In the genomic region with DNA sequence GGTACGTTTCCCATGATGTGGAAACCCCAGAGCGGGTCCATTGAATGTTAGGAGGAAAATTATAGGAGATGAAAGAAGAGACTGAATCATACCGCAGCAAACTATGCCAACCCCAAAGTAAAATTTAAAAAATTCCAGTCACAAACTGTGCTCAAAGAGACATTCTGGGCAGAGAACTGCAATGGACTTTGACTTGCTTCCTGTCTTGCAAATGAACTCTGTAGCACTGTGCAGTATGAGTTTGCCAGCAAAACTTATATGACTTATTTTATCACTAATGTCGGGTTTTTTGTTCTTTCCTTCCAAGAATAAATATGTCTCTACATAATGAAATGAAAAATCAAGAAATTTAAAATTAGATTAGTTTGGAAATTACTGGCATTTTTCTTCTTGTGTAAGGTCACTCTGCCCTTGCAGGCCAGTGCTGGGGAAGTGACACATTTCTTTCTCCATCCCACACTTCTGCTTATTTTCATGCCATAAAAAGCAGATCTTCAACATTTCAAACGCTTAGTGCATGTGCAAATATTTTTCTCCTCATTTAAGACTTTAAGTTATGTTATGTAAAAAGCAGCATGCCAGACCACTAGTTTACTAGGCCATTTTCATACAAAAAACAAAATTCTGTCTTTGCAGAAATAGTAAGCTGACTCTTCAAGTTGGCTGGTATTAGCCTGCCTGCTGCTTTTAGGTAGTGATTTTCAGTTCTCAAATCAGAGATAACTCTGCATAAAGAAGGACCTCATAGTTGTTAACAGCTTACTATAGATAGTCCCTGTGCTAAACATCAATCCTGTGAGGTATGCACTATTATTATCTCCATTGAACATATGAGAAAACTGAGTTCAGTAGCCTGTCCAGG, we compare ENCODE assay signal across 13 cellular contexts. TPM values are rescaled to one million over a fixed set of nuclear protein-coding genes. Genes with fewer than 3 reads are reported as not detected.
DNase-seq lines count a peak whose midpoint lies in the region; ATAC-seq and TF ChIP-seq lines count a peak whose summit lies in the region.
"Had no signal": no experiment of that assay in that cellular context is flagged by ENCODE, and none has a peak within 500 bp of the region (broad histone marks: within the 10 kb centered on the region; RNA-seq: fewer than 3 reads in every experiment).

No MANE protein-coding gene starts in this region.

- H3K9me3 ChIP-seq in Loucy (ENCODE audit: insufficient read depth, low read depth, low read length): no peaks in the 10 kb centered on the region
- H3K9me3 ChIP-seq: HAP-1 had no signal

- no peak overlapping the region for H3K27ac ChIP-seq in RWPE1

- no peak overlapping the region for H3K4me3 Mint-ChIP-seq in endothelial cell (ENCODE audit: unreplicated experiment)
- H3K4me3 Mint-ChIP-seq: activated naive CD4-positive, alpha-beta T cell treated with anti-CD3 and anti-CD28 coated beads, Interleukin-2, amount 50 U/mL, for 24 hours; nephron progenitor cell had no signal

- no peaks in the 10 kb centered on the region for H3K9me3 Mint-ChIP-seq in endothelial cell (ENCODE audit: unreplicated experiment)
- H3K9me3 Mint-ChIP-seq: activated naive CD4-positive, alpha-beta T cell treated with anti-CD3 and anti-CD28 coated beads, Interleukin-2, amount 50 U/mL, for 24 hours had no signal

- H3K27me3 ChIP-seq in Loucy (ENCODE audit: insufficient read depth, low read length, poor library complexity, severe bottlenecking): no peaks in the 10 kb centered on the region

- H3K36me3 ChIP-seq in Loucy (ENCODE audit: insufficient read depth, low read length): no peaks in the 10 kb centered on the region
- H3K36me3 ChIP-seq: HAP-1 had no signal

- CTCF ChIA-PET in RWPE1 (lab: Yijun Ruan, JAX): no interaction called here

- no peaks in the 10 kb centered on the region for H3K9me2 ChIP-seq in Loucy (replicated peaks; ENCODE audit: low read depth, low read length)

- no peak overlapping the region for H3K9ac ChIP-seq in Loucy (ENCODE audit: low read depth, low read length, poor library complexity, severe bottlenecking)

- DNase-seq in AG10803 (ENCODE audit: low read depth) (peak; percentile 3), left cardiac atrium (no peak), NCI-H187 (lab: John Stamatoyannopoulos, UW) (no peak), RWPE1 (ENCODE audit: low spot score) (no peak), islet precursor cell (no peak), endothelial cell (ENCODE audit: low spot score) (no peak)
- DNase-seq: KG1, NCI-H82, nephron progenitor cell had no signal

- TF ChIP-seq CTCF in AG10803 (conservative IDR thresholded peaks at IDR 0.05; ENCODE audit: low read length) (no peak), Loucy (conservative IDR thresholded peaks at IDR 0.05; ENCODE audit: low read length) (no peak), RWPE1 (conservative IDR thresholded peaks at IDR 0.05; ENCODE audit: low read depth) (no peak), endothelial cell (IDR thresholded peaks at IDR 0.05; ENCODE audit: unreplicated experiment) (no peak)

- H3K27ac Mint-ChIP-seq in endothelial cell (ENCODE audit: unreplicated experiment): no peak overlapping the region
- H3K27ac Mint-ChIP-seq: activated naive CD4-positive, alpha-beta T cell treated with anti-CD3 and anti-CD28 coated beads, Interleukin-2, amount 50 U/mL, for 24 hours; nephron progenitor cell had no signal

- H3K4me1 ChIP-seq in Loucy (ENCODE audit: insufficient read depth, low read length, poor library complexity, severe bottlenecking): peaks cover 48% of the 10 kb centered on the region
- H3K4me1 ChIP-seq: HAP-1 had no signal

- POLR2A ChIA-PET in RWPE1 (lab: Yijun Ruan, JAX; ENCODE audit: low non-redundant PET): no interaction called here

- H3K4me2 ChIP-seq in Loucy (ENCODE audit: low read depth, low read length, poor library complexity, severe bottlenecking): no peak overlapping the region

- H3K4me1 Mint-ChIP-seq in endothelial cell (ENCODE audit: unreplicated experiment): peaks cover 2% of the 10 kb centered on the region
- H3K4me1 Mint-ChIP-seq: nephron progenitor cell had no signal

- peaks cover 4% of the 10 kb centered on the region for H3K27me3 Mint-ChIP-seq in endothelial cell (ENCODE audit: unreplicated experiment)
- H3K27me3 Mint-ChIP-seq: activated naive CD4-positive, alpha-beta T cell treated with anti-CD3 and anti-CD28 coated beads, Interleukin-2, amount 50 U/mL, for 24 hours had no signal

- no peaks in the 10 kb centered on the region for H3F3A ChIP-seq in Loucy (ENCODE audit: low read depth)

- no peaks in the 10 kb centered on the region for H4K20me1 ChIP-seq in Loucy (ENCODE audit: insufficient read depth, low read length, poor library complexity, severe bottlenecking)

- no peak overlapping the region for H3K4me3 ChIP-seq in AG10803 (ENCODE audit: low read length)
- H3K4me3 ChIP-seq in Loucy (ENCODE audit: low read length, poor library complexity, severe bottlenecking): no peak overlapping the region
- H3K4me3 ChIP-seq: HAP-1 had no signal

- H2AFZ ChIP-seq in Loucy (ENCODE audit: low read length): peak overlapping the region; percentile 21; the same call in 1 of the 2 replicates

- H3K79me2 ChIP-seq in Loucy (ENCODE audit: insufficient read depth, low read length): no peaks in the 10 kb centered on the region

- intact Hi-C loops in left cardiac atrium (cut with DNase I): no loop called here

- ATAC-seq in GM21381 (IDR thresholded peaks at IDR 0.05; ENCODE audit: unreplicated experiment): peak; percentile 58
- ATAC-seq in left cardiac atrium: peak; percentile 34 to 54

- H3K36me3 Mint-ChIP-seq in endothelial cell (ENCODE audit: low read depth, unreplicated experiment): no peaks in the 10 kb centered on the region
- H3K36me3 Mint-ChIP-seq: activated naive CD4-positive, alpha-beta T cell treated with anti-CD3 and anti-CD28 coated beads, Interleukin-2, amount 50 U/mL, for 24 hours had no signal

RNA-seq across cellular contexts. Expression of gene SSR3, which starts 32.2 kb away (rescaled TPM):
- total RNA-seq in left cardiac atrium (100 to 1,000 TPM; 145 to 162 TPM), endothelial cell (ENCODE audit: unreplicated experiment) (148 TPM)
